In genomic region chr10:101224060-101224909, GRCh38 we compare ENCODE assay signal across 15 cellular contexts. TPM values are rescaled to one million over a fixed set of nuclear protein-coding genes. Genes with fewer than 3 reads are reported as not detected.
A peak's percentile ranks its signal among the peaks of the same experiment; 100 is the strongest.
DNase-seq lines count a peak whose midpoint lies in the region; ATAC-seq and TF ChIP-seq lines count a peak whose summit lies in the region.
"Had no signal": no experiment of that assay in that cellular context is flagged by ENCODE, and none has a peak within 500 bp of the region (broad histone marks: within the 10 kb centered on the region; RNA-seq: fewer than 3 reads in every experiment).

No MANE protein-coding gene starts in this region.

- H3K27me3 Mint-ChIP-seq in stimulated activated naive CD8-positive, alpha-beta T cell treated with anti-CD3 and anti-CD28 coated beads, Interleukin-15, Interleukin-2, amounts not matched to agents 100 ng/mL and 50 ng/mL, for 24 hours, result peaks cover 82% of the 10 kb centered on the region
- peaks cover 99% of the 10 kb centered on the region for H3K27me3 Mint-ChIP-seq in stimulated activated naive CD8-positive, alpha-beta T cell treated with anti-CD3 and anti-CD28 coated beads, Interleukin-15, amount 100 ng/mL, for 72 hours
- peaks cover 61% of the 10 kb centered on the region for H3K27me3 Mint-ChIP-seq in activated T-helper 17 cell treated with anti-CD3 and anti-CD28 coated beads, Interleukin-2, amount 50 U/mL, for 72 hours
- H3K27me3 Mint-ChIP-seq in nephron (ENCODE audit: low read depth), result peaks cover 95% of the 10 kb centered on the region

- no peak for TF ChIP-seq CTCF in nephron (IDR thresholded peaks at IDR 0.05; ENCODE audit: unreplicated experiment in 3 of 3)

- no peaks in the 10 kb centered on the region for H3K9me3 Mint-ChIP-seq in stimulated activated naive CD8-positive, alpha-beta T cell treated with anti-CD3 and anti-CD28 coated beads, Interleukin-15, Interleukin-2, amounts not matched to agents 100 ng/mL and 50 ng/mL, for 24 hours
- H3K9me3 Mint-ChIP-seq in stimulated activated naive CD8-positive, alpha-beta T cell treated with anti-CD3 and anti-CD28 coated beads, Interleukin-15, amount 100 ng/mL, for 72 hours, result no peaks in the 10 kb centered on the region
- H3K9me3 Mint-ChIP-seq in activated T-helper 17 cell treated with anti-CD3 and anti-CD28 coated beads, Interleukin-2, amount 50 U/mL, for 72 hours, result no peaks in the 10 kb centered on the region
- H3K9me3 Mint-ChIP-seq in nephron, result no peaks in the 10 kb centered on the region

- peaks cover 39% of the 10 kb centered on the region for H3K4me1 Mint-ChIP-seq in stimulated activated naive CD8-positive, alpha-beta T cell treated with anti-CD3 and anti-CD28 coated beads, Interleukin-15, Interleukin-2, amounts not matched to agents 100 ng/mL and 50 ng/mL, for 24 hours (ENCODE audit: low read depth)
- H3K4me1 Mint-ChIP-seq in stimulated activated naive CD8-positive, alpha-beta T cell treated with anti-CD3 and anti-CD28 coated beads, Interleukin-15, amount 100 ng/mL, for 72 hours, result peaks cover 66% of the 10 kb centered on the region
- peaks cover 27% of the 10 kb centered on the region for H3K4me1 Mint-ChIP-seq in activated T-helper 17 cell treated with anti-CD3 and anti-CD28 coated beads, Interleukin-2, amount 50 U/mL, for 72 hours
- H3K4me1 Mint-ChIP-seq in nephron, result peaks cover 31% of the 10 kb centered on the region

- H3K27ac Mint-ChIP-seq in stimulated activated naive CD8-positive, alpha-beta T cell treated with anti-CD3 and anti-CD28 coated beads, Interleukin-15, Interleukin-2, amounts not matched to agents 100 ng/mL and 50 ng/mL, for 24 hours, result no peak overlapping the region
- peak overlapping the region in 1 of 2 donors; percentile 48 for H3K27ac Mint-ChIP-seq in stimulated activated naive CD8-positive, alpha-beta T cell treated with anti-CD3 and anti-CD28 coated beads, Interleukin-15, amount 100 ng/mL, for 72 hours
- no peak overlapping the region for H3K27ac Mint-ChIP-seq in activated T-helper 17 cell treated with anti-CD3 and anti-CD28 coated beads, Interleukin-2, amount 50 U/mL, for 72 hours
- peak overlapping the region in 2 of 3 experiments; percentile 57 to 78 for H3K27ac Mint-ChIP-seq in nephron

- no peaks in the 10 kb centered on the region for H3K36me3 Mint-ChIP-seq in stimulated activated naive CD8-positive, alpha-beta T cell treated with anti-CD3 and anti-CD28 coated beads, Interleukin-15, Interleukin-2, amounts not matched to agents 100 ng/mL and 50 ng/mL, for 24 hours (ENCODE audit: low read depth)
- H3K36me3 Mint-ChIP-seq in activated T-helper 17 cell treated with anti-CD3 and anti-CD28 coated beads, Interleukin-2, amount 50 U/mL, for 72 hours (ENCODE audit: low read depth), result peaks cover 5% of the 10 kb centered on the region
- no peaks in the 10 kb centered on the region for H3K36me3 Mint-ChIP-seq in nephron (ENCODE audit: low read depth)

- DNase-seq in stimulated activated naive CD8-positive, alpha-beta T cell treated with anti-CD3 and anti-CD28 coated beads, Interleukin-15, amount 100 ng/mL, for 72 hours, result no peak
- no peak for DNase-seq in NCI-H1092 treated with DMSO at 0.1 percent for 48 hours (lab: John Stamatoyannopoulos, UW)
- DNase-seq: activated CD8-positive, alpha-beta T cell treated with anti-CD3 and anti-CD28 coated beads, Interleukin-2, amount 10 ng/mL, durations not matched to agents 7 days and 5 days; activated gamma-delta T cell treated with Interleukin-2 at 50 U/mL for 16 hours; C1 segment of cervical spinal cord; effector CD4-positive, alpha-beta T cell; lower lobe of right lung; nucleus accumbens; substantia nigra had no signal

- no peak for ATAC-seq in stimulated activated naive CD8-positive, alpha-beta T cell treated with anti-CD3 and anti-CD28 coated beads, Interleukin-15, amount 100 ng/mL, for 72 hours
- no peak for ATAC-seq in activated T-helper 17 cell treated with anti-CD3 and anti-CD28 coated beads, Interleukin-2, amount 50 U/mL, for 72 hours (replicated peaks)
- no peak for ATAC-seq in HG03039 (IDR thresholded peaks at IDR 0.05; ENCODE audit: unreplicated experiment)
- ATAC-seq in HG02970 (IDR thresholded peaks at IDR 0.05; ENCODE audit: low FRiP score, unreplicated experiment), result no peak
- ATAC-seq: activated CD8-positive, alpha-beta T cell treated with anti-CD3 and anti-CD28 coated beads, Interleukin-2, amount 10 ng/mL, durations not matched to agents 7 days and 5 days; lower lobe of right lung had no signal

- peak overlapping the region; percentile 10 for H3K4me3 Mint-ChIP-seq in stimulated activated naive CD8-positive, alpha-beta T cell treated with anti-CD3 and anti-CD28 coated beads, Interleukin-15, Interleukin-2, amounts not matched to agents 100 ng/mL and 50 ng/mL, for 24 hours
- peak overlapping the region in 1 of 2 donors; percentile 0 for H3K4me3 Mint-ChIP-seq in stimulated activated naive CD8-positive, alpha-beta T cell treated with anti-CD3 and anti-CD28 coated beads, Interleukin-15, amount 100 ng/mL, for 72 hours
- peak overlapping the region; percentile 68 for H3K4me3 Mint-ChIP-seq in activated T-helper 17 cell treated with anti-CD3 and anti-CD28 coated beads, Interleukin-2, amount 50 U/mL, for 72 hours
- H3K4me3 Mint-ChIP-seq in nephron, result peak overlapping the region; percentile 24 to 48 (median 46)

RNA-seq across cellular contexts. Expression of gene LBX1, which starts 5.0 kb away (rescaled TPM):
- total RNA-seq in activated T-helper 17 cell treated with anti-CD3 and anti-CD28 coated beads, Interleukin-2, amount 50 U/mL, for 72 hours, result not detected
- total RNA-seq: activated CD8-positive, alpha-beta T cell treated with anti-CD3 and anti-CD28 coated beads, Interleukin-2, amount 10 ng/mL, durations not matched to agents 7 days and 5 days; lower lobe of right lung; SJSA1 had no signal

Comparison
In these comparisons a context has a peak if more than half of its experiments do, and no peak if none do; other contexts are left out.
1. H3K27ac Mint-ChIP-seq: peak in nephron (2 of 3); none in stimulated activated naive CD8-positive, alpha-beta T cell treated with anti-CD3 and anti-CD28 coated beads, Interleukin-15, Interleukin-2, amounts not matched to agents 100 ng/mL and 50 ng/mL, for 24 hours (single experiment) and activated T-helper 17 cell treated with anti-CD3 and anti-CD28 coated beads, Interleukin-2, amount 50 U/mL, for 72 hours (single experiment).